Comparison of ENCODE assay signal across 16 cellular contexts in the genomic region with DNA sequence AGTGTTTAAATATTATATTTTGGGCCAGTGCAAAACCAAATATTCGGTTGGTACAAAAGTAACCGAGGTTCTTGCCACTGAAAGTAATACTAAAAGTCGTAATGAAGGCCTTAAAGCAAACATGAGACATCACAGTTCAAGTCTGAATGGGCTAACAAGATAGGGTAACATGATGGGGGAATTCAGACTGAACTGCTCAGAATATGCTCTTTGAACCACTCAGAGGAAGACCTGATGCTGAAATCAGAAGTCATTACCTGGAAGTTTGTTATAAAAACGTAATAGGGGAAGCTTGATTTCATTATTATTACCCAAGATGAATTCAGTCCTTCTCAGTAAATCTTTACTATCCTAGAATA. TPM values are rescaled to one million over a fixed set of nuclear protein-coding genes. Genes with fewer than 3 reads are reported as not detected.
DNase-seq lines count a peak whose midpoint lies in the region; ATAC-seq and TF ChIP-seq lines count a peak whose summit lies in the region.
"Had no signal": no experiment of that assay in that cellular context is flagged by ENCODE, and none has a peak within 500 bp of the region (broad histone marks: within the 10 kb centered on the region; RNA-seq: fewer than 3 reads in every experiment).

No MANE protein-coding gene starts in this region.

- H3K9me3 Mint-ChIP-seq in activated T-cell treated with anti-CD3 and anti-CD28 coated beads, Interleukin-2, amount 50 U/mL, for 4 hours, result peaks cover 3% of the 10 kb centered on the region
- peaks cover 9% of the 10 kb centered on the region for H3K9me3 Mint-ChIP-seq in activated CD8-positive, alpha-beta T cell treated with anti-CD3 and anti-CD28 coated beads, Interleukin-2, amount 10 ng/mL, durations not matched to agents 7 days and 5 days (ENCODE audit: insufficient read depth)
- no peaks in the 10 kb centered on the region for H3K9me3 Mint-ChIP-seq in stimulated activated effector memory CD8-positive, alpha-beta T cell treated with anti-CD3 and anti-CD28 coated beads, Interleukin-12 subunit alpha, Interleukin-12 subunit beta, amount 100 ng/mL, for 72 hours
- H3K9me3 Mint-ChIP-seq: nephron progenitor cell had no signal

- H2AFZ ChIP-seq in trophoblast cell (ENCODE audit: insufficient read depth, low read length, poor library complexity), result no peak overlapping the region

- no peak overlapping the region for H3K4me2 ChIP-seq in trophoblast cell (ENCODE audit: low read length)

- H3K27ac ChIP-seq in adrenal gland (no peak overlapping the region), trophoblast cell (ENCODE audit: low read depth, low read length) (no peak overlapping the region)
- H3K27ac ChIP-seq: lower lobe of right lung, upper lobe of right lung had no signal

- no peak overlapping the region for H4K91ac ChIP-seq in trophoblast cell (ENCODE audit: low read depth, low read length)

- intact Hi-C loops in adrenal gland (cut with DNase I), result no loop called here

- H3K4ac ChIP-seq in trophoblast cell (ENCODE audit: low read depth, low read length), result no peak overlapping the region

- no peaks in the 10 kb centered on the region for H3K36me3 Mint-ChIP-seq in activated T-cell treated with anti-CD3 and anti-CD28 coated beads, Interleukin-2, amount 50 U/mL, for 4 hours (ENCODE audit: insufficient read depth)
- H3K36me3 Mint-ChIP-seq in activated CD8-positive, alpha-beta T cell treated with anti-CD3 and anti-CD28 coated beads, Interleukin-2, amount 10 ng/mL, durations not matched to agents 7 days and 5 days (ENCODE audit: low read depth), result peaks cover 45% of the 10 kb centered on the region
- H3K36me3 Mint-ChIP-seq in stimulated activated effector memory CD8-positive, alpha-beta T cell treated with anti-CD3 and anti-CD28 coated beads, Interleukin-12 subunit alpha, Interleukin-12 subunit beta, amount 100 ng/mL, for 72 hours, result peaks cover 15% of the 10 kb centered on the region

- no peak overlapping the region for H2BK120ac ChIP-seq in trophoblast cell (ENCODE audit: insufficient read depth, low read length, poor library complexity)

- TF ChIP-seq POLR2A in adrenal gland (IDR thresholded peaks at IDR 0.05), result no peak

- H3K9me3 ChIP-seq in adrenal gland (replicated peaks in 1 of 3) (no peaks in the 10 kb centered on the region), trophoblast cell (ENCODE audit: insufficient read depth, low read depth, low read length) (no peaks in the 10 kb centered on the region)
- H3K9me3 ChIP-seq: lower lobe of right lung, upper lobe of right lung had no signal

- no peak overlapping the region for H4K8ac ChIP-seq in trophoblast cell (ENCODE audit: low read depth, low read length)

- no peaks in the 10 kb centered on the region for H3K27me3 Mint-ChIP-seq in activated T-cell treated with anti-CD3 and anti-CD28 coated beads, Interleukin-2, amount 50 U/mL, for 4 hours (ENCODE audit: low read depth)
- H3K27me3 Mint-ChIP-seq in activated CD8-positive, alpha-beta T cell treated with anti-CD3 and anti-CD28 coated beads, Interleukin-2, amount 10 ng/mL, durations not matched to agents 7 days and 5 days (ENCODE audit: low read depth), result no peaks in the 10 kb centered on the region

- no peak for TF ChIP-seq CTCF in adrenal gland (IDR thresholded peaks at IDR 0.05)

- H3K18ac ChIP-seq in trophoblast cell (ENCODE audit: low read length), result no peak overlapping the region

- H3K23ac ChIP-seq in trophoblast cell (ENCODE audit: low read length), result no peak overlapping the region

- peak; percentile 91 to 92 for ATAC-seq in activated T-cell treated with anti-CD3 and anti-CD28 coated beads, Interleukin-2, amount 50 U/mL, for 4 hours
- ATAC-seq in GM21381 (IDR thresholded peaks at IDR 0.05; ENCODE audit: unreplicated experiment), result peak; percentile 38
- peak; percentile 63 for ATAC-seq in activated CD8-positive, alpha-beta T cell treated with anti-CD3 and anti-CD28 coated beads, Interleukin-2, amount 10 ng/mL, durations not matched to agents 7 days and 5 days
- ATAC-seq in stimulated activated effector memory CD8-positive, alpha-beta T cell treated with anti-CD3 and anti-CD28 coated beads, Interleukin-12 subunit alpha, Interleukin-12 subunit beta, amount 100 ng/mL, for 72 hours, result peak; percentile 94

- H3K36me3 ChIP-seq in adrenal gland (replicated peaks in 1 of 2) (no peaks in the 10 kb centered on the region), trophoblast cell (ENCODE audit: control insufficient read depth in 1 of 2, insufficient read depth in 2 of 2, low read length in 2 of 2) (no peaks in the 10 kb centered on the region)
- H3K36me3 ChIP-seq: lower lobe of right lung, upper lobe of right lung had no signal

- peak overlapping the region; percentile 67 for H3K4me3 Mint-ChIP-seq in activated T-cell treated with anti-CD3 and anti-CD28 coated beads, Interleukin-2, amount 50 U/mL, for 4 hours
- H3K4me3 Mint-ChIP-seq in activated CD8-positive, alpha-beta T cell treated with anti-CD3 and anti-CD28 coated beads, Interleukin-2, amount 10 ng/mL, durations not matched to agents 7 days and 5 days, result peak overlapping the region; percentile 57
- peak overlapping the region; percentile 61 for H3K4me3 Mint-ChIP-seq in stimulated activated effector memory CD8-positive, alpha-beta T cell treated with anti-CD3 and anti-CD28 coated beads, Interleukin-12 subunit alpha, Interleukin-12 subunit beta, amount 100 ng/mL, for 72 hours
- H3K4me3 Mint-ChIP-seq: nephron progenitor cell had no signal

- POLR2A ChIA-PET in activated CD8-positive, alpha-beta T cell treated with anti-CD3 and anti-CD28 coated beads, Interleukin-2, amount 10 ng/mL, durations not matched to agents 7 days and 5 days (lab: Charles Lee), result interaction anchor here (1.9 to 14.6 kb wide), 4 partner anchors 8 to 94 kb away, joined by 4 to 315 read pairs (median 14); partner anchors contain the start of gene SOS1

- H3K27me3 ChIP-seq in adrenal gland, result no peaks in the 10 kb centered on the region
- H3K27me3 ChIP-seq in trophoblast cell (ENCODE audit: insufficient read depth, low read length), result no peaks in the 10 kb centered on the region
- H3K27me3 ChIP-seq: upper lobe of right lung had no signal

- no peaks in the 10 kb centered on the region for H3K79me1 ChIP-seq in trophoblast cell (ENCODE audit: low read length)

- no peak overlapping the region for H3K9ac ChIP-seq in trophoblast cell (ENCODE audit: low read length)

- 77 to 86% (median 80%) methylated on average over 4 of the region's 4 CpGs for WGBS in adrenal gland, 4 donors
- WGBS in trophoblast cell (ENCODE audit: extremely low coverage, insufficient coverage, insufficient read length), result no CpG with 5 or more reads among the region's 4 CpGs

- H4K12ac ChIP-seq in trophoblast cell (ENCODE audit: low read depth, low read length), result no peak overlapping the region

- H3K79me2 ChIP-seq in trophoblast cell (ENCODE audit: control insufficient read depth, insufficient read depth, low read length, poor library complexity), result no peaks in the 10 kb centered on the region

- H3K4me1 Mint-ChIP-seq in activated T-cell treated with anti-CD3 and anti-CD28 coated beads, Interleukin-2, amount 50 U/mL, for 4 hours (ENCODE audit: low read depth), result peaks cover 44% of the 10 kb centered on the region
- H3K4me1 Mint-ChIP-seq in activated CD8-positive, alpha-beta T cell treated with anti-CD3 and anti-CD28 coated beads, Interleukin-2, amount 10 ng/mL, durations not matched to agents 7 days and 5 days (ENCODE audit: low read depth), result peaks cover 78% of the 10 kb centered on the region
- H3K4me1 Mint-ChIP-seq in stimulated activated effector memory CD8-positive, alpha-beta T cell treated with anti-CD3 and anti-CD28 coated beads, Interleukin-12 subunit alpha, Interleukin-12 subunit beta, amount 100 ng/mL, for 72 hours, result peaks cover 51% of the 10 kb centered on the region
- H3K4me1 Mint-ChIP-seq: nephron progenitor cell had no signal

- no peak overlapping the region for H2AK5ac ChIP-seq in trophoblast cell (ENCODE audit: low read length)

- DNase-seq in activated T-cell treated with anti-CD3 and anti-CD28 coated beads, Interleukin-2, amount 50 U/mL, for 4 hours, result no peak
- DNase-seq in activated T-cell treated with anti-CD3 and anti-CD28 coated beads, Interleukin-2, amount 50 U/mL, for 48 hours, result no peak
- no peak for DNase-seq in activated CD8-positive, alpha-beta T cell treated with anti-CD3 and anti-CD28 coated beads, Interleukin-2, amount 10 ng/mL, durations not matched to agents 7 days and 5 days
- DNase-seq in stimulated activated effector memory CD8-positive, alpha-beta T cell treated with anti-CD3 and anti-CD28 coated beads, Interleukin-12 subunit alpha, Interleukin-12 subunit beta, amount 100 ng/mL, for 72 hours (ENCODE audit: low spot score in 2 of 2), result no peak
- DNase-seq in adrenal gland (no peak), trophoblast cell (no peak)
- DNase-seq in activated effector memory CD4-positive, alpha-beta T cell treated with Interleukin-2 at 50 U/mL for 16 hours, result no peak
- DNase-seq: cerebellar nuclear complex, DMS153, lower lobe of right lung, NCI-H1417, NCI-H2171 treated with DMSO at 0.1 percent for 48 hours, nephron progenitor cell, retina, upper lobe of right lung had no signal

- H2BK5ac ChIP-seq in trophoblast cell (ENCODE audit: low read depth, low read length, poor library complexity), result no peak overlapping the region

- H3K4me3 ChIP-seq in adrenal gland (no peak overlapping the region), trophoblast cell (ENCODE audit: low read depth, low read length) (no peak overlapping the region)
- H3K4me3 ChIP-seq: lower lobe of right lung, upper lobe of right lung had no signal

- CTCF ChIA-PET in activated CD8-positive, alpha-beta T cell treated with anti-CD3 and anti-CD28 coated beads, Interleukin-2, amount 10 ng/mL, durations not matched to agents 7 days and 5 days (lab: Charles Lee), result interaction anchor here (2.6 to 4.8 kb wide), 5 partner anchors 11 to 97 kb away, joined by 14 to 47 read pairs (median 22); partner anchors contain the start of gene SOS1

- H2BK12ac ChIP-seq in trophoblast cell (ENCODE audit: low read length), result no peak overlapping the region

- H3K27ac Mint-ChIP-seq in activated CD8-positive, alpha-beta T cell treated with anti-CD3 and anti-CD28 coated beads, Interleukin-2, amount 10 ng/mL, durations not matched to agents 7 days and 5 days, result peak overlapping the region; percentile 97
- H3K27ac Mint-ChIP-seq in stimulated activated effector memory CD8-positive, alpha-beta T cell treated with anti-CD3 and anti-CD28 coated beads, Interleukin-12 subunit alpha, Interleukin-12 subunit beta, amount 100 ng/mL, for 72 hours, result peak overlapping the region; percentile 95
- H3K27ac Mint-ChIP-seq: nephron progenitor cell had no signal

- no peak overlapping the region for H3K14ac ChIP-seq in trophoblast cell (ENCODE audit: low read length)

- H3K4me1 ChIP-seq in adrenal gland (replicated peaks in 1 of 2), result no peaks in the 10 kb centered on the region
- H3K4me1 ChIP-seq in trophoblast cell (ENCODE audit: control insufficient read depth in 1 of 2, insufficient read depth in 2 of 2, low read length in 2 of 2), result no peaks in the 10 kb centered on the region
- H3K4me1 ChIP-seq: lower lobe of right lung, upper lobe of right lung had no signal

RNA-seq across cellular contexts. Expression of gene CDKL4, which starts 26.6 kb away (rescaled TPM):
- not detected for total RNA-seq in activated T-cell treated with anti-CD3 and anti-CD28 coated beads, Interleukin-2, amount 50 U/mL, for 4 hours
- 1 to 10 TPM; 1.1 TPM for total RNA-seq in activated CD8-positive, alpha-beta T cell treated with anti-CD3 and anti-CD28 coated beads, Interleukin-2, amount 10 ng/mL, durations not matched to agents 7 days and 5 days
- total RNA-seq in adrenal gland, result 1 to 10 TPM; 1.3 to 3.6 (median 1.7) TPM
- polyA plus RNA-seq in adrenal gland, result under 1 TPM; 0.16 to 0.72 (median 0.57) TPM
- polyA plus RNA-seq in trophoblast cell (2013), result 0.06 and 0.12 TPM in 2 replicates

Comparison
In these comparisons a context has a peak if more than half of its experiments do, and no peak if none do; other contexts are left out.
1. ATAC-seq: peak in every context shown above with its lines; median percentile 94 in stimulated activated effector memory CD8-positive, alpha-beta T cell treated with anti-CD3 and anti-CD28 coated beads, Interleukin-12 subunit alpha, Interleukin-12 subunit beta, amount 100 ng/mL, for 72 hours; 92 in activated T-cell treated with anti-CD3 and anti-CD28 coated beads, Interleukin-2, amount 50 U/mL, for 4 hours; 63 in activated CD8-positive, alpha-beta T cell treated with anti-CD3 and anti-CD28 coated beads, Interleukin-2, amount 10 ng/mL, durations not matched to agents 7 days and 5 days; 38 in GM21381.